ENCODE assay signal across 16 cellular contexts in genomic region chr1:221727146-221728036, GRCh38. TPM values are rescaled to one million over a fixed set of nuclear protein-coding genes. Genes with fewer than 3 reads are reported as not detected.
DNase-seq lines count a peak whose midpoint lies in the region; ATAC-seq, FAIRE-seq and TF ChIP-seq lines count a peak whose summit lies in the region.
"Had no signal": no experiment of that assay in that cellular context is flagged by ENCODE, and none has a peak within 500 bp of the region (broad histone marks: within the 10 kb centered on the region; RNA-seq: fewer than 3 reads in every experiment).

No MANE protein-coding gene starts in this region.

- H3K4me3 Mint-ChIP-seq in activated CD4-positive, alpha-beta T cell treated with anti-CD3 and anti-CD28 coated beads for 36 hours = peak overlapping the region; percentile 39

- intact Hi-C loops in activated CD4-positive, alpha-beta T cell treated with anti-CD3 and anti-CD28 coated beads for 36 hours (cut with DNase I, micrococcal nuclease) = loop anchor here (1.0 to 5.0 kb wide), 3 partner anchors 49 to 985 kb away; partner anchors contain the start of genes AIDA (in 1 of the 2) and BROX (in 1 of the 2)
- intact Hi-C loops in GM12878 (cut with micrococcal nuclease; ENCODE audit: unreplicated experiment) = no loop called here

- POLR2A ChIA-PET in activated CD4-positive, alpha-beta T cell treated with anti-CD3 and anti-CD28 coated beads for 36 hours (lab: Charles Lee) = no interaction called here
- POLR2A ChIA-PET in GM12878 (lab: Charles Lee) = interaction anchor here (0.6 to 14.6 kb wide), 6 partner anchors 13 to 84 kb away, joined by 3 to 194 read pairs (median 4); partner anchors contain the start of gene DUSP10

- peak; percentile 21 for ATAC-seq in activated CD4-positive, alpha-beta T cell treated with anti-CD3 and anti-CD28 coated beads for 36 hours
- ATAC-seq in GM12878 = peak; percentile 30

- H3K9me3 Mint-ChIP-seq in activated CD4-positive, alpha-beta T cell treated with anti-CD3 and anti-CD28 coated beads for 36 hours (ENCODE audit: low read depth) = peaks cover 9% of the 10 kb centered on the region

- no peak for TF ChIP-seq EP300 in GM12878 (IDR thresholded peaks at IDR 0.05; ENCODE audit: borderline replicate concordance in 1 of 2, control insufficient read depth in 1 of 2, low read depth in 2 of 2, low read length in 2 of 2)

- TF ChIP-seq CTCF in GM12878 (IDR thresholded peaks at IDR 0.05 in 2 of 3, conservative IDR thresholded peaks at IDR 0.05 in 1 of 3; ENCODE audit: control insufficient read depth in 2 of 3, extremely low read depth in 1 of 3, insufficient read depth in 1 of 3, low read depth in 3 of 3, low read length in 3 of 3) = no peak
- no peak for TF ChIP-seq CTCF in GM10266 (IDR thresholded peaks at IDR 0.05; ENCODE audit: control insufficient read depth, insufficient read depth, low read depth, missing control alignments)

- in situ Hi-C loops in GM12878 (cut with MboI) = loop anchor here (10.0 kb wide), 1 partner anchor 437 kb away; no protein-coding TSS in a partner anchor

- DNase-seq in activated CD4-positive, alpha-beta T cell treated with anti-CD3 and anti-CD28 coated beads for 36 hours = no peak
- DNase-seq in activated CD4-positive, alpha-beta T cell treated with anti-CD3 and anti-CD28 coated beads for 48 hours = no peak
- DNase-seq in Jurkat, Clone E6-1 (ENCODE audit: low read depth, low spot score) = peak; percentile 51
- DNase-seq in GM12878 (ENCODE audit: low read depth, low spot score) (no peak), small intestine (peak; percentile 30), NCI-H2029 (lab: John Stamatoyannopoulos, UW) (no peak), HPDE6-E6E7 (ENCODE audit: extremely low spot score) (no peak), GM10266 (ENCODE audit: extremely low spot score) (no peak)
- DNase-seq: 8988T, activated T-cell treated with anti-CD3 and anti-CD28 coated beads for 4 hours, DMS 273 treated with DMSO at 0.1 percent for 48 hours, H7, NCI-H510A, trophoblast cell had no signal

- peaks cover 13 to 14% of the 10 kb centered on the region in 2 experiments for H3K36me3 ChIP-seq in GM12878 (ENCODE audit: control insufficient read depth in 2 of 2, insufficient read depth in 2 of 2, low read length in 1 of 2)
- no peaks in the 10 kb centered on the region for H3K36me3 ChIP-seq in small intestine (ENCODE audit: control insufficient read depth in 2 of 2, insufficient read depth in 2 of 2, low read length in 2 of 2)

- no peak for TF ChIP-seq POLR2A in GM12878 (IDR thresholded peaks at IDR 0.05; ENCODE audit: low read depth, low read length)

- peaks cover 74% of the 10 kb centered on the region for H3K4me1 Mint-ChIP-seq in activated CD4-positive, alpha-beta T cell treated with anti-CD3 and anti-CD28 coated beads for 36 hours

- H2AFZ ChIP-seq in GM12878 (ENCODE audit: control insufficient read depth, low read depth, low read length) = no peak overlapping the region

- TF ChIP-seq RAD21 in GM12878 (IDR thresholded peaks at IDR 0.05; ENCODE audit: insufficient read depth, low read depth, low read length) = no peak

- H3K4me1 ChIP-seq in GM12878 (ENCODE audit: control insufficient read depth, insufficient read depth, low read length) (peaks cover 47% of the 10 kb centered on the region), small intestine (ENCODE audit: control insufficient read depth in 2 of 2, insufficient read depth in 1 of 2, low read depth in 1 of 2, low read length in 1 of 2) (no peaks in the 10 kb centered on the region)

- H4K20me1 ChIP-seq in GM12878 (ENCODE audit: control insufficient read depth, insufficient read depth) = no peaks in the 10 kb centered on the region

- RAD21 ChIA-PET in GM12878 (lab: Charles Lee; ENCODE audit: unreplicated experiment) = interaction anchor here (0.9 to 4.4 kb wide), 5 partner anchors 10 to 250 kb away, joined by 3 to 85 read pairs (median 8); partner anchors contain the start of gene DUSP10

- SMC1A ChIA-PET in GM12878 (lab: Charles Lee; ENCODE audit: uncharacterized antibody, unreplicated experiment) = interaction anchor here (0.8 to 18.3 kb wide), 12 partner anchors 8 to 248 kb away, joined by 3 to 292 read pairs (median 3); partner anchors contain the start of gene DUSP10

- 90% methylated on average over 3 of the region's 3 CpGs for WGBS in GM12878 (ENCODE audit: insufficient coverage, insufficient replicate concordance, low lambda C conversion rate, missing lambda C conversion rate)
- WGBS in small intestine, 3 donors = 90 to 94% (median 92%) methylated on average over 3 of the region's 3 CpGs

- peaks cover 22% of the 10 kb centered on the region for H3K9me3 ChIP-seq in GM12878 (replicated peaks; ENCODE audit: control insufficient read depth, insufficient read depth, low read length)
- H3K9me3 ChIP-seq in small intestine (ENCODE audit: control insufficient read depth, low read depth) = no peaks in the 10 kb centered on the region

- no TSS peak for BruUV-seq in GM12878 (replicated peaks; lab: Mats Ljungman, UMichigan)

- H3K36me3 Mint-ChIP-seq in activated CD4-positive, alpha-beta T cell treated with anti-CD3 and anti-CD28 coated beads for 36 hours (ENCODE audit: low read depth) = peaks cover 39% of the 10 kb centered on the region

- peak overlapping the region; percentile 56 for H3K4me2 ChIP-seq in GM12878 (ENCODE audit: control insufficient read depth, insufficient read depth)

- peak overlapping the region; percentile 35; the same call in 1 of the 2 replicates for H3K9ac ChIP-seq in GM12878 (ENCODE audit: control insufficient read depth, insufficient read depth, low read length)

- H3K79me2 ChIP-seq in GM12878 (ENCODE audit: control insufficient read depth, insufficient read depth, low read length) = peaks cover 98% of the 10 kb centered on the region

- H3K27ac ChIP-seq in GM12878 (ENCODE audit: control insufficient read depth, insufficient read depth) = peak overlapping the region; percentile 92
- H3K27ac ChIP-seq in small intestine (ENCODE audit: low read depth in 1 of 2, low read length in 1 of 2) = peak overlapping the region in 1 of 2 donors; percentile 8
- H3K27ac ChIP-seq: RWPE1 had no signal

- CTCF ChIA-PET in activated CD4-positive, alpha-beta T cell treated with anti-CD3 and anti-CD28 coated beads for 36 hours (lab: Charles Lee) = interaction anchor here (0.8 to 1.7 kb wide), 3 partner anchors 11 to 15 kb away, joined by 3 to 4 read pairs (median 4); no protein-coding TSS in a partner anchor
- CTCF ChIA-PET in GM12878 (lab: Yijun Ruan, JAX) = interaction anchor here (0.7 to 4.4 kb wide), 4 partner anchors 13 to 132 kb away, joined by 3 to 29 read pairs (median 14); partner anchors contain the start of gene DUSP10

- H3K27me3 ChIP-seq in GM12878 (replicated peaks in 1 of 2; ENCODE audit: control insufficient read depth in 2 of 2, insufficient read depth in 2 of 2, low read length in 1 of 2) = no peaks in the 10 kb centered on the region
- H3K27me3 ChIP-seq in small intestine (ENCODE audit: control insufficient read depth in 2 of 2, insufficient read depth in 2 of 2, low read length in 2 of 2) = no peaks in the 10 kb centered on the region

- H3K27me3 Mint-ChIP-seq in activated CD4-positive, alpha-beta T cell treated with anti-CD3 and anti-CD28 coated beads for 36 hours = no peaks in the 10 kb centered on the region

- H3K4me3 ChIP-seq in Jurkat, Clone E6-1 (ENCODE audit: low read length) = no peak overlapping the region
- H3K4me3 ChIP-seq in GM12878 (peak overlapping the region; percentile 51), small intestine (ENCODE audit: low read depth in 1 of 2, low read length in 2 of 2) (no peak overlapping the region)

- no peak for FAIRE-seq in GM12878 (lab: Jason Lieb, UNC)
- no peak for FAIRE-seq in small intestine (lab: Jason Lieb, UNC)
- FAIRE-seq: HTR-8/SVneo had no signal

- H3K27ac Mint-ChIP-seq in activated CD4-positive, alpha-beta T cell treated with anti-CD3 and anti-CD28 coated beads for 36 hours = peak overlapping the region; percentile 94

TF ChIP-seq in GM12878, 131 proteins besides CTCF, POLR2A, EP300 and RAD21 (continues in another document):
- TF ChIP-seq RUNX3 (IDR thresholded peaks at IDR 0.05; ENCODE audit: low read length) (peak; percentile 94), NKRF (conservative IDR thresholded peaks at IDR 0.05) (no peak)

RNA-seq across cellular contexts. Expression of gene DUSP10, which starts 14.5 kb away (rescaled TPM):
- 1 to 10 TPM; 7.3 to 9.2 TPM for total RNA-seq in activated CD4-positive, alpha-beta T cell treated with anti-CD3 and anti-CD28 coated beads for 36 hours
- 1.7 TPM for polyA plus RNA-seq in Jurkat, Clone E6-1 (2012; ENCODE audit: insufficient read depth, insufficient read length)
- total RNA-seq in GM12878 (2013; cell fraction: nucleolus; rRNA removed) = 55.2 and 55.7 TPM in 2 replicates
- 37.7 and 38.4 TPM in 2 replicates for total RNA-seq in GM12878 (2014; rRNA removed)
- 33.3 and 34.9 TPM in 2 replicates for total RNA-seq in GM12878 (2014; rRNA removed; fragmentation: Illumina TruSeq; extraction: Trizol)
- total RNA-seq in GM12878 (2021) = 27.6 and 27.7 TPM in 2 replicates
- polyA plus RNA-seq in GM12878 (2011; ENCODE audit: low read depth) = 12.1 TPM
- 32.3 and 36.7 TPM in 2 replicates for polyA plus RNA-seq in GM12878 (2011; rRNA removed)
- 54.2 and 57.2 TPM in 2 replicates for polyA plus RNA-seq in GM12878 (2011; cell fraction: cytosol; rRNA removed)
- polyA plus RNA-seq in GM12878 (2011; cell fraction: nucleus; rRNA removed) = 39.7 and 50.3 TPM in 2 replicates
- polyA plus RNA-seq in GM12878 (2012) = 17.1 and 20.4 TPM in 2 replicates
- 26.9 and 27.4 TPM in 2 replicates for polyA plus RNA-seq in GM12878 (2014; fragmentation: Illumina TruSeq; extraction: Trizol)
- 10 to 100 TPM; 20.3 to 32.1 TPM for polyA plus RNA-seq in GM12878 (2014; fragmentation: Nextera tagmentation; extraction: Ambion mirVana)
- 22.9 and 27.3 TPM in 2 replicates for polyA plus RNA-seq in GM12878 (2014; rRNA removed)
- 10 to 100 TPM; 27.7 to 28.0 TPM for polyA plus RNA-seq in GM12878 (2016; fragmentation: Nextera tagmentation; extraction: Ambion mirVana)
- 84.4 and 93.6 TPM in 2 replicates for polyA minus RNA-seq in GM12878 (2011; rRNA and poly(A)+ RNA removed)
- polyA minus RNA-seq in GM12878 (2011; cell fraction: cytosol; rRNA and poly(A)+ RNA removed) = 18.3 and 20.3 TPM in 2 replicates
- polyA minus RNA-seq in GM12878 (2011; cell fraction: nucleus; rRNA and poly(A)+ RNA removed) = 60.7 and 101 TPM in 2 replicates
- 1 to 10 TPM; 1.1 to 2.8 (median 1.4) TPM for polyA plus RNA-seq in small intestine

Comparison
In these comparisons a context has a peak if more than half of its experiments do, and no peak if none do; other contexts are left out.
1. DNase-seq: peak in Jurkat, Clone E6-1 (single experiment) and small intestine (single experiment); none in activated CD4-positive, alpha-beta T cell treated with anti-CD3 and anti-CD28 coated beads for 36 hours (single experiment), activated CD4-positive, alpha-beta T cell treated with anti-CD3 and anti-CD28 coated beads for 48 hours (single experiment), GM12878 (single experiment), NCI-H2029 (single experiment), HPDE6-E6E7 (single experiment) and GM10266 (single experiment).